ENCODE assay signal across 22 cellular contexts in genomic region chr4:149280886-149281285, GRCh38.
"Had no signal": no experiment of that assay in that cellular context is flagged by ENCODE, and none has a peak within 500 bp of the region (broad histone marks: within the 10 kb centered on the region; RNA-seq: fewer than 3 reads in every experiment).

No MANE protein-coding gene starts in this region.

- H3K4me3 ChIP-seq: ascending aorta, Peyer's patch had no signal

- H3K9me3 ChIP-seq: ascending aorta, Peyer's patch had no signal

- H3K4me3 Mint-ChIP-seq: activated CD8-positive, alpha-beta T cell treated with anti-CD3 and anti-CD28 coated beads for 36 hours; activated naive CD4-positive, alpha-beta T cell treated with anti-CD3 and anti-CD28 coated beads, Interleukin-2, amount 50 U/mL, for 24 hours; activated T-helper 1 cell treated with anti-CD3 and anti-CD28 coated beads, Interleukin-12 subunit alpha, Interleukin-12 subunit beta, Interleukin-2, Interleukin-4 antibody, amounts not matched to agents 30 ng/mL and 10 ng/mL and 1 ng/mL, durations not matched to agents 14 hours and 24 hours and 36 hours; T-helper 1 cell treated with Interleukin-12 subunit alpha and Interleukin-12 subunit beta and Interleukin-4 antibody, amounts not matched to agents 30 μg/mL and 1 μg/mL, for 36 hours had no signal

- H3K36me3 ChIP-seq: ascending aorta, brain microvascular endothelial cell, Peyer's patch had no signal

- DNase-seq: activated CD4-positive, alpha-beta T cell treated with anti-CD3 and anti-CD28 coated beads for 4 hours; activated CD8-positive, alpha-beta memory T cell treated with anti-CD3 and anti-CD28 coated beads, Interleukin-2, amount 50 U/mL, for 48 hours; activated CD8-positive, alpha-beta T cell treated with anti-CD3 and anti-CD28 coated beads for 36 hours; activated effector memory CD4-positive, alpha-beta T cell treated with Interleukin-2 at 50 U/mL for 16 hours; activated naive CD4-positive, alpha-beta T cell; activated T-cell treated with anti-CD3 and anti-CD28 coated beads, Interleukin-2, amount 50 U/mL, for 1 hour; amniotic stem cell; brain microvascular endothelial cell; Kasumi-1; KBM-7; NCI-H1105 treated with DMSO at 0.1 percent for 48 hours; NCI-H1436 treated with DMSO at 0.1 percent for 48 hours; NCI-H187; NCI-H2081; NCI-H446; NCI-H524; Peyer's patch; SHP77 had no signal

- H3K27ac Mint-ChIP-seq: activated CD8-positive, alpha-beta T cell treated with anti-CD3 and anti-CD28 coated beads for 36 hours; activated naive CD4-positive, alpha-beta T cell treated with anti-CD3 and anti-CD28 coated beads, Interleukin-2, amount 50 U/mL, for 24 hours; activated T-helper 1 cell treated with anti-CD3 and anti-CD28 coated beads, Interleukin-12 subunit alpha, Interleukin-12 subunit beta, Interleukin-2, Interleukin-4 antibody, amounts not matched to agents 30 ng/mL and 10 ng/mL and 1 ng/mL, durations not matched to agents 14 hours and 24 hours and 36 hours; T-helper 1 cell treated with Interleukin-12 subunit alpha and Interleukin-12 subunit beta and Interleukin-4 antibody, amounts not matched to agents 30 μg/mL and 1 μg/mL, for 36 hours had no signal

- H3K9me3 Mint-ChIP-seq: activated CD8-positive, alpha-beta T cell treated with anti-CD3 and anti-CD28 coated beads for 36 hours; activated naive CD4-positive, alpha-beta T cell treated with anti-CD3 and anti-CD28 coated beads, Interleukin-2, amount 50 U/mL, for 24 hours; activated T-helper 1 cell treated with anti-CD3 and anti-CD28 coated beads, Interleukin-12 subunit alpha, Interleukin-12 subunit beta, Interleukin-2, Interleukin-4 antibody, amounts not matched to agents 30 ng/mL and 10 ng/mL and 1 ng/mL, durations not matched to agents 14 hours and 24 hours and 36 hours; T-helper 1 cell treated with Interleukin-12 subunit alpha and Interleukin-12 subunit beta and Interleukin-4 antibody, amounts not matched to agents 30 μg/mL and 1 μg/mL, for 36 hours had no signal

- H3K36me3 Mint-ChIP-seq: activated naive CD4-positive, alpha-beta T cell treated with anti-CD3 and anti-CD28 coated beads, Interleukin-2, amount 50 U/mL, for 24 hours had no signal

- H3K27ac ChIP-seq: ascending aorta, brain microvascular endothelial cell, Peyer's patch had no signal

- H3K27me3 ChIP-seq: ascending aorta, brain microvascular endothelial cell, Peyer's patch had no signal

- H3K4me1 ChIP-seq: ascending aorta, Peyer's patch had no signal

- H3K4me1 Mint-ChIP-seq: activated naive CD4-positive, alpha-beta T cell treated with anti-CD3 and anti-CD28 coated beads, Interleukin-2, amount 50 U/mL, for 24 hours had no signal

- H3K27me3 Mint-ChIP-seq: activated naive CD4-positive, alpha-beta T cell treated with anti-CD3 and anti-CD28 coated beads, Interleukin-2, amount 50 U/mL, for 24 hours had no signal
